ENCODE assay signal across 22 cellular contexts in the genomic region with DNA sequence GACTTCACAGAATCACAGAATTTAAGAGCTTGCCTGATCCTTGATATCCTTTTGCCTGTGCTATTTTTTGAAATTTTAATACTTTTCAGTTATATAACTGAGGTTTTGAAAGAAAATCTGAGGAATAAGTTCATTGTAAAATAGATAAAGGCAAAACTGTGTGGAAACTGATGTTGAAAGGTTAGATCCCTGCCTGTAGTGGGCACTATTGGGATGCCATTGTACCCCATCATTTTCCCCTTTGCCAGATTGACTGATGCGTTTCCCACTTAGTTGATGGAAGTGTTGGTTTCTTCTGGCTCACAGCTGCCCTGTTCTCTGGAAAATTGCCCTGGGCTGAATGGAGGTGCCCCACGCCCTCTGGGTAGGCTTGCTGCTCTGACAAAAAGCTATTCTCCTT.
DNase-seq lines count a peak whose midpoint lies in the region; ATAC-seq and TF ChIP-seq lines count a peak whose summit lies in the region.
"Had no signal": no experiment of that assay in that cellular context is flagged by ENCODE, and none has a peak within 500 bp of the region (broad histone marks: within the 10 kb centered on the region; RNA-seq: fewer than 3 reads in every experiment).

No MANE protein-coding gene starts in this region.

- 0 out of 2 replicates have a peak, but pooled peaks have one; percentile 3 for TF ChIP-seq CTCF in AG10803 (conservative IDR thresholded peaks at IDR 0.05; ENCODE audit: low read length)
- TF ChIP-seq CTCF in GM13977 (IDR thresholded peaks at IDR 0.05; ENCODE audit: extremely low read depth, insufficient read depth, missing control alignments), result peak; percentile 29
- no peak for TF ChIP-seq CTCF in heart right ventricle (IDR thresholded peaks at IDR 0.05)
- TF ChIP-seq CTCF in mesothelial cell of epicardium (IDR thresholded peaks at IDR 0.05; ENCODE audit: unreplicated experiment), result no peak

- H3K4me1 ChIP-seq in heart right ventricle, result peaks cover 0 to 5% (median 0%) of the 10 kb centered on the region in 9 donors
- H3K4me1 ChIP-seq: Peyer's patch, uterus had no signal

- DNase-seq in AG10803 (ENCODE audit: low read depth) (no peak), GM13977 (ENCODE audit: low spot score) (no peak), RPMI7951 (ENCODE audit: low read depth) (peak; percentile 8), iPS-NIHi11 (ENCODE audit: low spot score) (peak; percentile 14), heart right ventricle (no peak), mesothelial cell of epicardium (ENCODE audit: low spot score in 2 of 2, unreplicated experiment in 2 of 2) (no peak)
- DNase-seq: activated CD8-positive, alpha-beta T cell treated with anti-CD3 and anti-CD28 coated beads for 36 hours; activated T-cell treated with anti-CD3 and anti-CD28 coated beads, Interleukin-2, amount 50 U/mL, for 24 hours; CD4-positive, alpha-beta T cell; DMS79; left colon; MM.1S; NCI-H1694; NCI-H2227 treated with DMSO at 0.1 percent for 48 hours; Peyer's patch; SK-N-SH; stimulated activated CD8-positive, alpha-beta memory T cell treated with anti-CD3 and anti-CD28 coated beads, Interleukin-4, amount 100 ng/mL, for 48 hours; uterus had no signal

- intact Hi-C loops in heart right ventricle (cut with DNase I), result no loop called here

- H3K4me3 Mint-ChIP-seq in mesothelial cell of epicardium, result no peak overlapping the region
- H3K4me3 Mint-ChIP-seq: activated CD8-positive, alpha-beta T cell treated with anti-CD3 and anti-CD28 coated beads for 36 hours; activated T-cell treated with anti-CD3 and anti-CD28 coated beads, Interleukin-2, amount 50 U/mL, for 24 hours; CD4-positive, alpha-beta T cell had no signal

- no peak overlapping the region for H3K4me3 ChIP-seq in AG10803 (ENCODE audit: low read length)
- no peak overlapping the region for H3K4me3 ChIP-seq in heart right ventricle
- H3K4me3 ChIP-seq: Peyer's patch, uterus had no signal

- no peak for ATAC-seq in GM18861 (IDR thresholded peaks at IDR 0.05; ENCODE audit: unreplicated experiment)
- no peak for ATAC-seq in GM18498 (IDR thresholded peaks at IDR 0.05; ENCODE audit: unreplicated experiment)
- no peak for ATAC-seq in heart right ventricle
- ATAC-seq: activated CD8-positive, alpha-beta T cell treated with anti-CD3 and anti-CD28 coated beads for 36 hours; activated naive CD4-positive, alpha-beta T cell treated with anti-CD3 and anti-CD28 coated beads, Interleukin-2, amount 50 U/mL, for 72 hours; left colon had no signal

- peaks cover 21% of the 10 kb centered on the region for H3K9me3 Mint-ChIP-seq in mesothelial cell of epicardium
- H3K9me3 Mint-ChIP-seq: CD4-positive, alpha-beta T cell had no signal

- no peak overlapping the region for H3K27ac ChIP-seq in heart right ventricle
- H3K27ac ChIP-seq: neutrophil, Peyer's patch, uterus had no signal

- no peak overlapping the region for H3K27ac Mint-ChIP-seq in mesothelial cell of epicardium
- H3K27ac Mint-ChIP-seq: activated CD8-positive, alpha-beta T cell treated with anti-CD3 and anti-CD28 coated beads for 36 hours; activated naive CD4-positive, alpha-beta T cell treated with anti-CD3 and anti-CD28 coated beads, Interleukin-2, amount 50 U/mL, for 72 hours; activated T-cell treated with anti-CD3 and anti-CD28 coated beads, Interleukin-2, amount 50 U/mL, for 24 hours; CD4-positive, alpha-beta T cell had no signal

- WGBS in heart right ventricle, 2 donors, result 70 to 97% methylated on average over 2 of the region's 2 CpGs

- no peaks in the 10 kb centered on the region for H3K9me3 ChIP-seq in heart right ventricle
- H3K9me3 ChIP-seq: neutrophil, Peyer's patch, SK-N-SH, uterus had no signal

- H3K27me3 Mint-ChIP-seq in mesothelial cell of epicardium (ENCODE audit: low read depth), result no peaks in the 10 kb centered on the region
- H3K27me3 Mint-ChIP-seq: activated CD8-positive, alpha-beta T cell treated with anti-CD3 and anti-CD28 coated beads for 36 hours had no signal

- peaks cover 23% of the 10 kb centered on the region for H3K36me3 Mint-ChIP-seq in mesothelial cell of epicardium
- H3K36me3 Mint-ChIP-seq: activated naive CD4-positive, alpha-beta T cell treated with anti-CD3 and anti-CD28 coated beads, Interleukin-2, amount 50 U/mL, for 72 hours had no signal

- peaks cover 2% of the 10 kb centered on the region for H3K4me1 Mint-ChIP-seq in mesothelial cell of epicardium

- H3K36me3 ChIP-seq in heart right ventricle, result peaks cover 0 to 8% (median 0%) of the 10 kb centered on the region in 9 donors
- H3K36me3 ChIP-seq: neutrophil, Peyer's patch, uterus had no signal

- in situ Hi-C loops in GM13977 (cut with MboI; ENCODE audit: low pct_unique_long_range_greater_than_20kb, low sequenced_read_pairs, unreplicated experiment), result no loop called here

- no peaks in the 10 kb centered on the region for H3K27me3 ChIP-seq in heart right ventricle
- H3K27me3 ChIP-seq: neutrophil, Peyer's patch, uterus had no signal

Comparison
In these comparisons a context has a peak if more than half of its experiments do, and no peak if none do; other contexts are left out.
1. DNase-seq: peak in RPMI7951 (single experiment) and iPS-NIHi11 (single experiment); none in AG10803 (single experiment), GM13977 (single experiment), heart right ventricle (0 of 2) and mesothelial cell of epicardium (0 of 2).
2. CTCF ChIP-seq: peak in AG10803 (single experiment) and GM13977 (single experiment); none in heart right ventricle (0 of 9) and mesothelial cell of epicardium (single experiment).